ENCODE assay signal across 29 cellular contexts in the genomic region with DNA sequence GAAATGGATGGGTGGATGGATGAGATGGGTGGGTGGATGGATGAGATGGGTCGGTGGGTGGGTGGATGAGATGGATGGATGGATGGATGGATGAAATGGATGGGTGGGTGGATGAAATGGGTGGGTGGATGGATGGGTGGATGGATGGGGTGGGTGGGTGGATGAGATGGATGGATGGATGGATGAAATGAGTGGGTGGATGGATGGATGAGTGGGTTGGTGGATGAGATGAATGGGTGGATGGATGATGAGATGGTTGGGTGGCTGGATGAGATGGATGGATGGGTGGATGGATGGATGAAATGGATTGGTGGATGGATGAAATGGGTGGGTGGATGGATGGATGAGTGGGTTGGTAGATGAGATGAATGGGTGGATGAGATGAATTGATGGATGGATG. TPM values are rescaled to one million over a fixed set of nuclear protein-coding genes. Genes with fewer than 3 reads are reported as not detected.
"Had no signal": no experiment of that assay in that cellular context is flagged by ENCODE, and none has a peak within 500 bp of the region (broad histone marks: within the 10 kb centered on the region; RNA-seq: fewer than 3 reads in every experiment).

No MANE protein-coding gene starts in this region.

- H2AFZ ChIP-seq: neural progenitor cell, parathyroid adenoma had no signal

- H3K27me3 Mint-ChIP-seq: naive thymus-derived CD4-positive, alpha-beta T cell; progenitor cell of endocrine pancreas; stimulated activated naive CD8-positive, alpha-beta T cell treated with anti-CD3 and anti-CD28 coated beads, Interleukin-15, Interleukin-2, amounts not matched to agents 100 ng/mL and 50 ng/mL, for 24 hours had no signal

- H3K4me2 ChIP-seq: neural progenitor cell had no signal

- H3K4me3 Mint-ChIP-seq: naive thymus-derived CD4-positive, alpha-beta T cell; natural killer cell; nephron; neural progenitor cell; stimulated activated effector memory CD8-positive, alpha-beta T cell treated with anti-CD3 and anti-CD28 coated beads, Interleukin-12 subunit alpha, Interleukin-12 subunit beta, amount 100 ng/mL, for 72 hours; stimulated activated naive B cell treated with anti-CD40 and anti-IgM and Interleukin-4, amounts not matched to agents 10 μg/mL and 1 μg/mL and 100 μg/mL, for 72 hours; stimulated activated naive CD8-positive, alpha-beta T cell treated with anti-CD3 and anti-CD28 coated beads, Interleukin-15, Interleukin-2, amounts not matched to agents 100 ng/mL and 50 ng/mL, for 24 hours had no signal

- H3K9me3 ChIP-seq: ovary, psoas muscle, right lobe of liver, sigmoid colon, thoracic aorta, thyroid gland, tibial nerve, upper lobe of left lung, uterus had no signal

- FAIRE-seq: small intestine had no signal

- H3K9me3 Mint-ChIP-seq: stimulated activated naive CD8-positive, alpha-beta T cell treated with anti-CD3 and anti-CD28 coated beads, Interleukin-15, Interleukin-2, amounts not matched to agents 100 ng/mL and 50 ng/mL, for 24 hours had no signal

- H3K4me3 ChIP-seq: neural progenitor cell, ovary, psoas muscle, right lobe of liver, sigmoid colon, stomach, thoracic aorta, thyroid gland, tibial nerve, upper lobe of left lung, uterus had no signal

- H3K4me1 ChIP-seq: neural progenitor cell, parathyroid adenoma, psoas muscle had no signal

- H3K27ac ChIP-seq: neural progenitor cell, ovary, parathyroid adenoma, psoas muscle, right lobe of liver, sigmoid colon, thyroid gland, upper lobe of left lung had no signal

- H3K27me3 ChIP-seq: neural progenitor cell, ovary, right lobe of liver, sigmoid colon, stomach, thyroid gland, tibial nerve, upper lobe of left lung, uterus had no signal

- H3K36me3 ChIP-seq: neural progenitor cell, ovary, right lobe of liver, thyroid gland, upper lobe of left lung, uterus had no signal

- H3K9ac ChIP-seq: neural progenitor cell, parathyroid adenoma had no signal

- H3K79me2 ChIP-seq: parathyroid adenoma had no signal

- H3K27ac Mint-ChIP-seq: naive thymus-derived CD4-positive, alpha-beta T cell; natural killer cell; nephron; progenitor cell of endocrine pancreas; stimulated activated effector memory CD8-positive, alpha-beta T cell treated with anti-CD3 and anti-CD28 coated beads, Interleukin-12 subunit alpha, Interleukin-12 subunit beta, amount 100 ng/mL, for 72 hours; stimulated activated naive B cell treated with anti-CD40 and anti-IgM and Interleukin-4, amounts not matched to agents 10 μg/mL and 1 μg/mL and 100 μg/mL, for 72 hours; stimulated activated naive CD8-positive, alpha-beta T cell treated with anti-CD3 and anti-CD28 coated beads, Interleukin-15, Interleukin-2, amounts not matched to agents 100 ng/mL and 50 ng/mL, for 24 hours had no signal

- H3K4me1 Mint-ChIP-seq: natural killer cell; stimulated activated naive B cell treated with anti-CD40 and anti-IgM and Interleukin-4, amounts not matched to agents 10 μg/mL and 1 μg/mL and 100 μg/mL, for 72 hours had no signal

- H3K36me3 Mint-ChIP-seq: natural killer cell; stimulated activated effector memory CD8-positive, alpha-beta T cell treated with anti-CD3 and anti-CD28 coated beads, Interleukin-12 subunit alpha, Interleukin-12 subunit beta, amount 100 ng/mL, for 72 hours had no signal

- DNase-seq: naive thymus-derived CD4-positive, alpha-beta T cell; natural killer cell; occipital lobe; ovary; posterior cingulate gyrus; psoas muscle; right cardiac atrium; right lobe of liver; sigmoid colon; small intestine; stimulated activated CD4-positive, alpha-beta T cell treated with anti-CD3 and anti-CD28 coated beads, Interleukin-15, amount 100 ng/mL, for 24 hours; stimulated activated CD4-positive, alpha-beta T cell treated with anti-CD3 and anti-CD28 coated beads, Interleukin-2, amount 100 ng/mL, for 24 hours; stimulated activated CD4-positive, alpha-beta T cell treated with anti-CD3 and anti-CD28 coated beads, Interleukin-2, amount 100 ng/mL, for 48 hours; stimulated activated CD4-positive, alpha-beta T cell treated with anti-CD3 and anti-CD28 coated beads, Interleukin-4, amount 100 ng/mL, for 24 hours; stimulated activated naive B cell treated with anti-CD40 and anti-IgM and Interleukin-4, amounts not matched to agents 10 μg/mL and 1 μg/mL and 100 μg/mL, for 72 hours; stimulated activated naive CD4-positive, alpha-beta T cell treated with Interleukin-2 at 50 U/mL for 16 hours; stomach; thyroid gland; trophoblast cell; upper lobe of left lung; uterus had no signal

RNA-seq across cellular contexts. Expression of a gene that starts 35.7 kb away (rescaled TPM):
- total RNA-seq: naive thymus-derived CD4-positive, alpha-beta T cell; natural killer cell; progenitor cell of endocrine pancreas had no signal
